21 cellular contexts compared by ENCODE assay signal in the genomic region with DNA sequence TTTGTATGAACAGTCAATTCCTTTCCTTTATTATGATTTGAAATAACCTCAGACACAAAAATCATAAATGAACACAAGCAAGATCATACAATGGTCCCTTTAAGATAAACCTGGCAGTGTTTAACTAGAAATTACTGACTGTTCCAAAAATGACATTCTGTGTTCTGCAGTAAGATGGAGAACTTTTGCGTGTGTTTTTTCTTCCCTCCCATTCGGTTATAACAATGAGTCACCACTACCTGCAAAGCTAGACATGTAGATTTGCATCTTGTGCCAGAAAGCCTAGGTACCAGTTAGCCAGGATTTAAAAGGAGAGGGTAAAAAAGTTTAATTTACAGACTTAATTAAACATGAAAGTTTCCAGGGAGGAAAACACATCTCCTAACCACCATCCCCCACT.
DNase-seq lines count a peak whose midpoint lies in the region; ATAC-seq, FAIRE-seq and TF ChIP-seq lines count a peak whose summit lies in the region.
"Had no signal": no experiment of that assay in that cellular context is flagged by ENCODE, and none has a peak within 500 bp of the region (broad histone marks: within the 10 kb centered on the region; RNA-seq: fewer than 3 reads in every experiment).

No MANE protein-coding gene starts in this region.

- H3K27ac ChIP-seq in left ventricle myocardium inferior (replicated peaks) (peak overlapping the region; percentile 4), heart left ventricle (no peak overlapping the region), pancreas (no peak overlapping the region)

- H3K27me3 Mint-ChIP-seq in activated naive CD4-positive, alpha-beta T cell treated with anti-CD3 and anti-CD28 coated beads for 36 hours (ENCODE audit: low read depth): no peaks in the 10 kb centered on the region
- H3K27me3 Mint-ChIP-seq: B cell, IgD-negative memory B cell had no signal

- peaks cover 8% of the 10 kb centered on the region for H3K9me3 Mint-ChIP-seq in activated naive CD4-positive, alpha-beta T cell treated with anti-CD3 and anti-CD28 coated beads for 36 hours

- no peak for FAIRE-seq in pancreas (lab: Jason Lieb, UNC)
- FAIRE-seq: A204.1, G401.6, H1 had no signal

- DNase-seq in left ventricle myocardium inferior (no peak), heart left ventricle (no peak), pancreas (no peak), Ammon's horn (ENCODE audit: low spot score) (no peak), RKO (ENCODE audit: low spot score) (no peak)
- DNase-seq in activated naive CD4-positive, alpha-beta T cell treated with anti-CD3 and anti-CD28 coated beads for 36 hours: no peak
- DNase-seq: NCI-H1694, NCI-H2081, NCI-H2171 treated with DMSO at 0.1 percent for 48 hours, NCI-H524 treated with DMSO at 0.1 percent for 48 hours, NCI-H82 had no signal

- H3K27ac Mint-ChIP-seq in activated naive CD4-positive, alpha-beta T cell treated with anti-CD3 and anti-CD28 coated beads for 36 hours: no peak overlapping the region
- H3K27ac Mint-ChIP-seq: B cell, CD14-positive monocyte, IgD-negative memory B cell had no signal

- 44 to 70% (median 54%) methylated on average over 2 of the region's 2 CpGs for WGBS in heart left ventricle, 4 donors
- WGBS in pancreas, 2 donors: 7 to 10% methylated on average over 2 of the region's 2 CpGs

- no peaks in the 10 kb centered on the region for H3K4me1 Mint-ChIP-seq in activated naive CD4-positive, alpha-beta T cell treated with anti-CD3 and anti-CD28 coated beads for 36 hours (ENCODE audit: low read depth)
- H3K4me1 Mint-ChIP-seq: B cell, CD14-positive monocyte, IgD-negative memory B cell had no signal

- no peak overlapping the region for H3K4me3 Mint-ChIP-seq in activated naive CD4-positive, alpha-beta T cell treated with anti-CD3 and anti-CD28 coated beads for 36 hours
- H3K4me3 Mint-ChIP-seq: B cell, CD14-positive monocyte, IgD-negative memory B cell had no signal

- no peaks in the 10 kb centered on the region for H3K36me3 Mint-ChIP-seq in activated naive CD4-positive, alpha-beta T cell treated with anti-CD3 and anti-CD28 coated beads for 36 hours (ENCODE audit: low read depth)
- H3K36me3 Mint-ChIP-seq: CD14-positive monocyte, IgD-negative memory B cell had no signal

- no peak for TF ChIP-seq POLR2A in heart left ventricle (IDR thresholded peaks at IDR 0.05)

- H3K9me3 ChIP-seq in left ventricle myocardium inferior (replicated peaks): peaks cover 13% of the 10 kb centered on the region
- peaks cover 0 to 20% (median 9%) of the 10 kb centered on the region in 12 donors for H3K9me3 ChIP-seq in heart left ventricle
- H3K9me3 ChIP-seq in pancreas: no peaks in the 10 kb centered on the region

- CTCF ChIA-PET in activated naive CD4-positive, alpha-beta T cell treated with anti-CD3 and anti-CD28 coated beads for 36 hours (lab: Charles Lee): interaction anchor here (0.6 kb wide), 1 partner anchor 74 kb away, joined by 3 read pairs; no protein-coding TSS in a partner anchor

- ATAC-seq in heart left ventricle (no peak), esophagus mucosa (peak; percentile 76), pancreas (peak in 3 of 4 donors; percentile 25 to 49 (median 36)), GM18907 (IDR thresholded peaks at IDR 0.05; ENCODE audit: unreplicated experiment) (no peak)
- ATAC-seq: Panc1, Right ventricle myocardium inferior had no signal

- TF ChIP-seq CTCF in left ventricle myocardium inferior (IDR thresholded peaks at IDR 0.05; ENCODE audit: borderline replicate concordance): no peak
- no peak for TF ChIP-seq CTCF in heart left ventricle (IDR thresholded peaks at IDR 0.05)
- TF ChIP-seq CTCF in pancreas (IDR thresholded peaks at IDR 0.05): no peak

- H3K36me3 ChIP-seq in left ventricle myocardium inferior (no peaks in the 10 kb centered on the region), heart left ventricle (no peaks in the 10 kb centered on the region), pancreas (no peaks in the 10 kb centered on the region)

- intact Hi-C loops in left ventricle myocardium inferior (cut with micrococcal nuclease): no loop called here
- intact Hi-C loops in heart left ventricle (cut with DNase I): no loop called here
- intact Hi-C loops in pancreas (cut with DNase I): no loop called here
- intact Hi-C loops in activated naive CD4-positive, alpha-beta T cell treated with anti-CD3 and anti-CD28 coated beads for 36 hours (cut with micrococcal nuclease): no loop called here

- H3K4me1 ChIP-seq in left ventricle myocardium inferior (no peaks in the 10 kb centered on the region), heart left ventricle (peaks cover 0 to 7% (median 0%) of the 10 kb centered on the region in 12 donors), pancreas (peaks cover 0 to 5% (median 0%) of the 10 kb centered on the region in 3 donors)

- no peak overlapping the region for H3K4me3 ChIP-seq in left ventricle myocardium inferior
- H3K4me3 ChIP-seq in heart left ventricle: no peak overlapping the region
- H3K4me3 ChIP-seq in pancreas: no peak overlapping the region

- H3K27me3 ChIP-seq in left ventricle myocardium inferior (ENCODE audit: low read depth) (no peaks in the 10 kb centered on the region), heart left ventricle (no peaks in the 10 kb centered on the region), pancreas (no peaks in the 10 kb centered on the region)

Comparison
In these comparisons a context has a peak if more than half of its experiments do, and no peak if none do; other contexts are left out.
1. ATAC-seq: peak in esophagus mucosa (single experiment) and pancreas (3 of 4); none in heart left ventricle (0 of 4) and GM18907 (single experiment).